In the genomic region with DNA sequence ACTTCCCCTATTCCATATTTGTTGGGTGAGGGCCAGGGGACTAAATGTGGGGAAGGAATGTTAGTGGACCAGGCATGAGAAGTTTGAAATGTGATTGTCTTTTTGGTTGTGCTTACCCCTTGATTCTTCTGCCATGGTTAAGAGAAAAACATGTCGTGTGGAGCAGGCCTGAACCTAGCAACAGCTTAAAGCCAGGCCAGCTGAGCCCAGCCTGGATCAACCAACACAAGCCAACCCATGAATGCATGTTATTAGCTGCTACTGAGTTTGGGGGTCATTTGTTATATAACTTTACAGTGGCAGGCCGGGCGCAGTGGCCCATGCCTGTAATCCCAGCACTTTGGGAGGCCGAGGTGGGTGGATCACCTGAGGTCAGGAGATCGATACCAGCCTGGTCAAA, we compare ENCODE assay signal across 30 cellular contexts.
"Had no signal": no experiment of that assay in that cellular context is flagged by ENCODE, and none has a peak within 500 bp of the region (broad histone marks: within the 10 kb centered on the region; RNA-seq: fewer than 3 reads in every experiment).

No MANE protein-coding gene starts in this region.

- H3K4me3 ChIP-seq: neural progenitor cell, ovary, psoas muscle, skin epidermis, smooth muscle cell, spleen, suprapubic skin, testis, tibial artery, transverse colon, upper lobe of right lung, uterus had no signal

- H3K36me3 ChIP-seq: neural progenitor cell, ovary, spleen, suprapubic skin, tibial artery, transverse colon, upper lobe of right lung, uterus had no signal

- H3K4me3 Mint-ChIP-seq: natural killer cell; nephron; neural progenitor cell; stimulated activated memory B cell treated with anti-CD40 and anti-IgM and Interleukin-4, amounts not matched to agents 10 μg/mL and 1 μg/mL and 100 μg/mL, for 72 hours; stimulated activated naive CD8-positive, alpha-beta T cell treated with anti-CD3 and anti-CD28 coated beads, Interleukin-15, amount 100 ng/mL, for 72 hours; type B pancreatic cell had no signal

- H3K27ac ChIP-seq: neural progenitor cell, ovary, parathyroid adenoma, psoas muscle, skin epidermis, spleen, suprapubic skin, testis, tibial artery, transverse colon, upper lobe of right lung, uterus had no signal

- H3K9me3 Mint-ChIP-seq: natural killer cell; stimulated activated memory B cell treated with anti-CD40 and anti-IgM and Interleukin-4, amounts not matched to agents 10 μg/mL and 1 μg/mL and 100 μg/mL, for 72 hours; stimulated activated naive CD8-positive, alpha-beta T cell treated with anti-CD3 and anti-CD28 coated beads, Interleukin-15, amount 100 ng/mL, for 72 hours; type B pancreatic cell had no signal

- DNase-seq: natural killer cell; occipital lobe; ovary; psoas muscle; right cardiac atrium; spleen; stimulated activated CD4-positive, alpha-beta T cell treated with anti-CD3 and anti-CD28 coated beads, Interleukin-12 subunit alpha, Interleukin-12 subunit beta, amount 100 ng/mL, for 4 hours; stimulated activated CD4-positive, alpha-beta T cell treated with anti-CD3 and anti-CD28 coated beads, Interleukin-1b, Interleukin-23, amount 100 ng/mL, for 48 hours; stimulated activated CD4-positive, alpha-beta T cell treated with anti-CD3 and anti-CD28 coated beads, Interleukin-4, amount 100 ng/mL, for 1 hour; stimulated activated CD4-positive, alpha-beta T cell treated with anti-CD3 and anti-CD28 coated beads, Interleukin-4, amount 100 ng/mL, for 4 hours; stimulated activated CD8-positive, alpha-beta memory T cell treated with anti-CD3 and anti-CD28 coated beads, Interleukin-4, amount 100 ng/mL, for 48 hours; stimulated activated naive CD4-positive, alpha-beta T cell; stimulated activated naive CD8-positive, alpha-beta T cell treated with anti-CD3 and anti-CD28 coated beads, Interleukin-15, amount 100 ng/mL, for 72 hours; stimulated activated naive CD8-positive, alpha-beta T cell treated with anti-CD3 and anti-CD28 coated beads, Interleukin-15, Interleukin-2, amounts not matched to agents 100 U/mL and 50 U/mL, for 24 hours; substantia nigra; testis; tibial artery; transverse colon; upper lobe of right lung; uterus had no signal

- H3K4me1 Mint-ChIP-seq: natural killer cell; nephron; neural progenitor cell; stimulated activated memory B cell treated with anti-CD40 and anti-IgM and Interleukin-4, amounts not matched to agents 10 μg/mL and 1 μg/mL and 100 μg/mL, for 72 hours; stimulated activated naive CD8-positive, alpha-beta T cell treated with anti-CD3 and anti-CD28 coated beads, Interleukin-15, amount 100 ng/mL, for 72 hours had no signal

- H3K79me2 ChIP-seq: parathyroid adenoma had no signal

- H2AFZ ChIP-seq: neural progenitor cell, parathyroid adenoma had no signal

- ATAC-seq: natural killer cell; psoas muscle; right cardiac atrium; sciatic nerve; stimulated activated memory B cell treated with anti-CD40 and anti-IgM and Interleukin-4, amounts not matched to agents 10 μg/mL and 1 μg/mL and 100 μg/mL, for 72 hours; stimulated activated naive CD8-positive, alpha-beta T cell treated with anti-CD3 and anti-CD28 coated beads, Interleukin-15, amount 100 ng/mL, for 72 hours; stimulated activated naive CD8-positive, alpha-beta T cell treated with anti-CD3 and anti-CD28 coated beads, Interleukin-15, Interleukin-2, amounts not matched to agents 100 U/mL and 50 U/mL, for 24 hours; upper lobe of right lung had no signal

- H3K4me2 ChIP-seq: neural progenitor cell, smooth muscle cell had no signal

- H3K27me3 ChIP-seq: neural progenitor cell, ovary, testis, transverse colon, upper lobe of right lung, uterus had no signal

- H3K27ac Mint-ChIP-seq: natural killer cell; nephron; neural progenitor cell; progenitor cell of endocrine pancreas; stimulated activated memory B cell treated with anti-CD40 and anti-IgM and Interleukin-4, amounts not matched to agents 10 μg/mL and 1 μg/mL and 100 μg/mL, for 72 hours; stimulated activated naive CD8-positive, alpha-beta T cell treated with anti-CD3 and anti-CD28 coated beads, Interleukin-15, amount 100 ng/mL, for 72 hours; type B pancreatic cell had no signal

- H3K36me3 Mint-ChIP-seq: natural killer cell; neural progenitor cell; stimulated activated memory B cell treated with anti-CD40 and anti-IgM and Interleukin-4, amounts not matched to agents 10 μg/mL and 1 μg/mL and 100 μg/mL, for 72 hours; type B pancreatic cell had no signal

- H3K4me1 ChIP-seq: parathyroid adenoma, psoas muscle, spleen, suprapubic skin, testis, tibial artery, transverse colon, upper lobe of right lung, uterus had no signal
